2 cellular contexts compared by ENCODE assay signal in genomic region chr21:37049741-37050140, GRCh38. TPM values are rescaled to one million over a fixed set of nuclear protein-coding genes. Genes with fewer than 3 reads are reported as not detected.
"Had no signal": no experiment of that assay in that cellular context is flagged by ENCODE, and none has a peak within 500 bp of the region (broad histone marks: within the 10 kb centered on the region; RNA-seq: fewer than 3 reads in every experiment).

No MANE protein-coding gene starts in this region.

RNA-seq across cellular contexts. Expression of gene RIPPLY3, which starts 43.2 kb away (rescaled TPM):
- total RNA-seq: G401, GM12878 had no signal
- polyA plus RNA-seq: GM12878 had no signal
